Comparison of ENCODE assay signal across 3 cellular contexts in the genomic region with DNA sequence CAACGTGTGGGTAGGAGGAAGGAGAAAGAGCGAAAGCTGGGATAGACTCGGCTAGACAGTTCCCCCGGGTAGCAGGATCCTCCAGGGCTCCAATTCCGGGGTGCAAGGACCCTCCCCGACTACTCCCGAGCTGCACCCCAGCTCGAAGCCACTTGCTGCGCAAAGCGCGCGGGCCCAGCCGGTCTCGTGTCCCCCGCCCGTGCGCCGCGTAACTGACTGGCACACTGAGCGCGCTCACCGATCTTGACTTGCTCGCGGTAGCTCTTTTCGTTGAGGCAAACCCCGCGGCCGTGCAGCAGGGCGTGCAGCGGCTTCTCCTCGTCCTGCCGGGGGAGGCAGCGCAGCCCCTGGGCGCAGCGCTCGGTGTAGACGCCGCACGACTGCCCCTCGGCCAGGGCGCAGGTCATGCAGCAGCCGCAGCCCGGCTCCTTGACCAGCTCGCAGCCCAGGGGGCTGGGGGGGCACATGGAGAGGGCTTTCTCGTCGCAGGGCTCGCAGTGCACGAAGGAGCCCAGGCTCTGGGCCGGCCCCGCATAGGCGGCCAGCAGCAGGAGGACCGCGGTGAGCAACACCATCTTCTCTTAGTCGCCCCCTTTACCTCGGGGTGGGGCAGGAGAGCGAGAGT.
TF ChIP-seq lines count a peak whose summit lies in the region.

No MANE protein-coding gene starts in this region.

TF ChIP-seq in Ishikawa, 13 proteins besides CTCF, POLR2A, EP300 and RAD21:
- peak; percentile 69 for TF ChIP-seq ZBTB7A (IDR thresholded peaks at IDR 0.05; ENCODE audit: low read depth)
- no peak for TF ChIP-seq EGR1 (IDR thresholded peaks at IDR 0.05)
- TF ChIP-seq, protein P1, sequence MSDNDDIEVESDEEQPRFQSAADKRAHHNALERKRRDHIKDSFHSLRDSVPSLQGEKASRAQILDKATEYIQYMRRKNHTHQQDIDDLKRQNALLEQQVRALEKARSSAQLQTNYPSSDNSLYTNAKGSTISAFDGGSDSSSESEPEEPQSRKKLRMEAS (IDR thresholded peaks at IDR 0.05): peak; percentile 84
- no peak for TF ChIP-seq TAF1 (IDR thresholded peaks at IDR 0.05; ENCODE audit: low read depth)

TF ChIP-seq in WTC11, 78 proteins besides CTCF, POLR2A, EP300 and RAD21 (continues in another document):
- TF ChIP-seq ATF1 (CRISPR knock-in tag; IDR thresholded peaks at IDR 0.05) (no peak), MYBL2 (CRISPR knock-in tag; IDR thresholded peaks at IDR 0.05) (no peak), GABPB1 (CRISPR knock-in tag; IDR thresholded peaks at IDR 0.05) (no peak), SP1 (CRISPR knock-in tag; conservative IDR thresholded peaks at IDR 0.05) (no peak; the same call in 1 of the 2 replicates), ELF4 (CRISPR knock-in tag; IDR thresholded peaks at IDR 0.05; ENCODE audit: low read depth) (no peak), MLX (CRISPR knock-in tag; IDR thresholded peaks at IDR 0.05) (no peak), TEAD1 (CRISPR knock-in tag; IDR thresholded peaks at IDR 0.05) (0 out of 2 replicates have a peak, but pooled peaks have one; percentile 70), ZNF219 (CRISPR knock-in tag; IDR thresholded peaks at IDR 0.05; ENCODE audit: borderline replicate concordance) (no peak), FOXP1 (CRISPR knock-in tag; IDR thresholded peaks at IDR 0.05; ENCODE audit: borderline replicate concordance) (peak; percentile 73; the same call in 1 of the 2 replicates), CREB1 (CRISPR knock-in tag; IDR thresholded peaks at IDR 0.05) (no peak), ZNF121 (CRISPR knock-in tag; IDR thresholded peaks at IDR 0.05) (no peak), HMGA2 (CRISPR knock-in tag; IDR thresholded peaks at IDR 0.05) (no peak), KAT7 (CRISPR knock-in tag; IDR thresholded peaks at IDR 0.05; ENCODE audit: borderline replicate concordance) (peak; percentile 80; the same call in 1 of the 2 replicates), ZNF671 (CRISPR knock-in tag; IDR thresholded peaks at IDR 0.05) (no peak), OVOL2 (CRISPR knock-in tag; IDR thresholded peaks at IDR 0.05; ENCODE audit: borderline replicate concordance) (no peak), NFE2L1 (CRISPR knock-in tag; IDR thresholded peaks at IDR 0.05) (no peak), NR1H2 (CRISPR knock-in tag; IDR thresholded peaks at IDR 0.05) (no peak), JUN (CRISPR knock-in tag; IDR thresholded peaks at IDR 0.05) (no peak), SMAD4 (CRISPR knock-in tag; IDR thresholded peaks at IDR 0.05) (0 out of 2 replicates have a peak, but pooled peaks have one; percentile 20), NFATC4 (CRISPR knock-in tag; IDR thresholded peaks at IDR 0.05) (no peak), FOXJ3 (CRISPR knock-in tag; IDR thresholded peaks at IDR 0.05; ENCODE audit: borderline replicate concordance) (no peak), TP53 (CRISPR knock-in tag; IDR thresholded peaks at IDR 0.05) (0 out of 2 replicates have a peak, but pooled peaks have one; percentile 36), PRRX2 (CRISPR knock-in tag; IDR thresholded peaks at IDR 0.05) (no peak)
- TF ChIP-seq, protein P2, sequence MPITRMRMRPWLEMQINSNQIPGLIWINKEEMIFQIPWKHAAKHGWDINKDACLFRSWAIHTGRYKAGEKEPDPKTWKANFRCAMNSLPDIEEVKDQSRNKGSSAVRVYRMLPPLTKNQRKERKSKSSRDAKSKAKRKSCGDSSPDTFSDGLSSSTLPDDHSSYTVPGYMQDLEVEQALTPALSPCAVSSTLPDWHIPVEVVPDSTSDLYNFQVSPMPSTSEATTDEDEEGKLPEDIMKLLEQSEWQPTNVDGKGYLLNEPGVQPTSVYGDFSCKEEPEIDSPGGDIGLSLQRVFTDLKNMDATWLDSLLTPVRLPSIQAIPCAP (CRISPR knock-in tag; IDR thresholded peaks at IDR 0.05): no peak
- TF ChIP-seq, protein P3, sequence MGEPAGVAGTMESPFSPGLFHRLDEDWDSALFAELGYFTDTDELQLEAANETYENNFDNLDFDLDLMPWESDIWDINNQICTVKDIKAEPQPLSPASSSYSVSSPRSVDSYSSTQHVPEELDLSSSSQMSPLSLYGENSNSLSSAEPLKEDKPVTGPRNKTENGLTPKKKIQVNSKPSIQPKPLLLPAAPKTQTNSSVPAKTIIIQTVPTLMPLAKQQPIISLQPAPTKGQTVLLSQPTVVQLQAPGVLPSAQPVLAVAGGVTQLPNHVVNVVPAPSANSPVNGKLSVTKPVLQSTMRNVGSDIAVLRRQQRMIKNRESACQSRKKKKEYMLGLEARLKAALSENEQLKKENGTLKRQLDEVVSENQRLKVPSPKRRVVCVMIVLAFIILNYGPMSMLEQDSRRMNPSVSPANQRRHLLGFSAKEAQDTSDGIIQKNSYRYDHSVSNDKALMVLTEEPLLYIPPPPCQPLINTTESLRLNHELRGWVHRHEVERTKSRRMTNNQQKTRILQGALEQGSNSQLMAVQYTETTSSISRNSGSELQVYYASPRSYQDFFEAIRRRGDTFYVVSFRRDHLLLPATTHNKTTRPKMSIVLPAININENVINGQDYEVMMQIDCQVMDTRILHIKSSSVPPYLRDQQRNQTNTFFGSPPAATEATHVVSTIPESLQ (CRISPR knock-in tag; IDR thresholded peaks at IDR 0.05): no peak
- TF ChIP-seq, protein P1 (CRISPR knock-in tag; IDR thresholded peaks at IDR 0.05): peak; percentile 73
- TF ChIP-seq, protein P4, sequence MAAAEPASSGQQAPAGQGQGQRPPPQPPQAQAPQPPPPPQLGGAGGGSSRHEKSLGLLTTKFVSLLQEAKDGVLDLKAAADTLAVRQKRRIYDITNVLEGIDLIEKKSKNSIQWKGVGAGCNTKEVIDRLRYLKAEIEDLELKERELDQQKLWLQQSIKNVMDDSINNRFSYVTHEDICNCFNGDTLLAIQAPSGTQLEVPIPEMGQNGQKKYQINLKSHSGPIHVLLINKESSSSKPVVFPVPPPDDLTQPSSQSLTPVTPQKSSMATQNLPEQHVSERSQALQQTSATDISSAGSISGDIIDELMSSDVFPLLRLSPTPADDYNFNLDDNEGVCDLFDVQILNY (CRISPR knock-in tag; IDR thresholded peaks at IDR 0.05): no peak
- TF ChIP-seq, protein P5, sequence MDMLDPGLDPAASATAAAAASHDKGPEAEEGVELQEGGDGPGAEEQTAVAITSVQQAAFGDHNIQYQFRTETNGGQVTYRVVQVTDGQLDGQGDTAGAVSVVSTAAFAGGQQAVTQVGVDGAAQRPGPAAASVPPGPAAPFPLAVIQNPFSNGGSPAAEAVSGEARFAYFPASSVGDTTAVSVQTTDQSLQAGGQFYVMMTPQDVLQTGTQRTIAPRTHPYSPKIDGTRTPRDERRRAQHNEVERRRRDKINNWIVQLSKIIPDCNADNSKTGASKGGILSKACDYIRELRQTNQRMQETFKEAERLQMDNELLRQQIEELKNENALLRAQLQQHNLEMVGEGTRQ (CRISPR knock-in tag; IDR thresholded peaks at IDR 0.05): no peak; the same call in 1 of the 2 replicates

TF ChIP-seq in H1, 55 proteins besides CTCF, POLR2A, EP300 and RAD21:
- TF ChIP-seq CHD1 (IDR thresholded peaks at IDR 0.05; ENCODE audit: low read depth, low read length) (no peak), GABPA (IDR thresholded peaks at IDR 0.05; ENCODE audit: borderline replicate concordance, insufficient read depth, low read length) (0 out of 2 replicates have a peak, but pooled peaks have one; percentile 42), SAP30 (IDR thresholded peaks at IDR 0.05; ENCODE audit: insufficient read depth, insufficient replicate concordance, low read length) (no peak), RNF2 (IDR thresholded peaks at IDR 0.05; ENCODE audit: borderline replicate concordance, low read depth, low read length, missing control alignments, poor library complexity, severe bottlenecking) (peak; percentile 49), KDM4A (IDR thresholded peaks at IDR 0.05; ENCODE audit: low read depth, low read length, severe bottlenecking) (peak; percentile 86), TAF1 (IDR thresholded peaks at IDR 0.05; ENCODE audit: low read depth, low read length) (0 out of 2 replicates have a peak, but pooled peaks have one; percentile 20), SIN3A (conservative IDR thresholded peaks at IDR 0.05 in 1 of 2, IDR thresholded peaks at IDR 0.05 in 1 of 2; ENCODE audit: low read depth in 1 of 2, low read length in 2 of 2) (0 out of 4 replicates have a peak, but pooled peaks of 1 of the 2 experiments have one; percentile 18), TBP (IDR thresholded peaks at IDR 0.05; ENCODE audit: low read depth, low read length) (no peak; the same call in 1 of the 2 replicates), CREB1 (IDR thresholded peaks at IDR 0.05) (0 out of 2 replicates have a peak, but pooled peaks have one; percentile 3), ASH2L (IDR thresholded peaks at IDR 0.05; ENCODE audit: low read length) (peak; percentile 79), HDAC6 (IDR thresholded peaks at IDR 0.05; ENCODE audit: low read depth, low read length) (no peak), SUZ12 (IDR thresholded peaks at IDR 0.05; ENCODE audit: low read length) (peak; percentile 58), CBX5 (IDR thresholded peaks at IDR 0.05; ENCODE audit: low read depth, low read length) (no peak), RBBP5 (IDR thresholded peaks at IDR 0.05; ENCODE audit: borderline replicate concordance, low read depth, low read length) (peak; percentile 82; the same call in 1 of the 2 replicates), HDAC2 (IDR thresholded peaks at IDR 0.05; ENCODE audit: borderline replicate concordance in 1 of 2, low read depth in 2 of 2, low read length in 2 of 2) (peak in 1 of 2 experiments; percentile 84; a peak in 1 of 4 replicates)
- TF ChIP-seq, protein P6, sequence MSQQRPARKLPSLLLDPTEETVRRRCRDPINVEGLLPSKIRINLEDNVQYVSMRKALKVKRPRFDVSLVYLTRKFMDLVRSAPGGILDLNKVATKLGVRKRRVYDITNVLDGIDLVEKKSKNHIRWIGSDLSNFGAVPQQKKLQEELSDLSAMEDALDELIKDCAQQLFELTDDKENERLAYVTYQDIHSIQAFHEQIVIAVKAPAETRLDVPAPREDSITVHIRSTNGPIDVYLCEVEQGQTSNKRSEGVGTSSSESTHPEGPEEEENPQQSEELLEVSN (IDR thresholded peaks at IDR 0.05): peak; percentile 79
- TF ChIP-seq, protein P5 (IDR thresholded peaks at IDR 0.05; ENCODE audit: low read length): no peak
- TF ChIP-seq, protein P1 (IDR thresholded peaks at IDR 0.05): peak; percentile 75
